8 cellular contexts compared by ENCODE assay signal in genomic region chr11:72471005-72471898, GRCh38. TPM values are rescaled to one million over a fixed set of nuclear protein-coding genes. Genes with fewer than 3 reads are reported as not detected.
DNase-seq lines count a peak whose midpoint lies in the region; ATAC-seq and TF ChIP-seq lines count a peak whose summit lies in the region.

No MANE protein-coding gene starts in this region.

- peak overlapping the region; percentile 43 for H3K4me3 Mint-ChIP-seq in HFFc6

- peaks cover 6% of the 10 kb centered on the region for H3K4me1 Mint-ChIP-seq in HFFc6 (ENCODE audit: low read depth)

- 16% methylated on average over 12 of the region's 12 CpGs for WGBS in lung, 2 donors

- no peak overlapping the region for H3K4me3 ChIP-seq in BLaER1
- H3K4me3 ChIP-seq in lung = no peak overlapping the region

- no peaks in the 10 kb centered on the region for H4K20me1 ChIP-seq in BLaER1

- ATAC-seq in lung (ENCODE audit: insufficient read depth, low FRiP score) (peak; percentile 72), GM21619 (IDR thresholded peaks at IDR 0.05; ENCODE audit: unreplicated experiment) (no peak)

- H3K27me3 ChIP-seq in BLaER1 = no peaks in the 10 kb centered on the region
- no peaks in the 10 kb centered on the region for H3K27me3 ChIP-seq in lung (ENCODE audit: control insufficient read depth, insufficient read depth)

- peak overlapping the region; percentile 31 for H3K4me2 ChIP-seq in BLaER1

- no peaks in the 10 kb centered on the region for H3K36me3 Mint-ChIP-seq in HFFc6 (ENCODE audit: low read depth)

- H3K4me1 ChIP-seq in BLaER1 = peaks cover 21% of the 10 kb centered on the region
- H3K4me1 ChIP-seq in lung (ENCODE audit: control insufficient read depth in 2 of 2, insufficient read depth in 2 of 2, low read length in 2 of 2) = no peaks in the 10 kb centered on the region

- H3K9me3 ChIP-seq in BLaER1 (no peaks in the 10 kb centered on the region), lung (ENCODE audit: control insufficient read depth in 2 of 2, insufficient read depth in 1 of 2, low read length in 1 of 2) (no peaks in the 10 kb centered on the region)

- no peak overlapping the region; the same call in 1 of the 2 replicates for H3K9ac ChIP-seq in BLaER1

- DNase-seq in HFFc6 (peak; percentile 60), NCI-H526 treated with DMSO at 0.1 percent for 48 hours (lab: John Stamatoyannopoulos, UW) (peak; percentile 68), dermis microvascular lymphatic vessel endothelial cell (ENCODE audit: low read depth in 2 of 2) (peak; percentile 51 to 73), lung (ENCODE audit: low spot score) (peak; percentile 66)
- peak; percentile 50 for DNase-seq in activated CD4-positive, alpha-beta T cell treated with anti-CD3 and anti-CD28 coated beads, Interleukin-2, amount 50 U/mL, for 1 hour
- peak; percentile 25 for DNase-seq in stimulated activated CD8-positive, alpha-beta memory T cell treated with anti-CD3 and anti-CD28 coated beads, Interleukin-12 subunit alpha, Interleukin-12 subunit beta, amount 100 ng/mL, for 1 hour (ENCODE audit: low read depth)

- H3K27ac Mint-ChIP-seq in HFFc6 = no peak overlapping the region

- peaks cover 31% of the 10 kb centered on the region for H3K27me3 Mint-ChIP-seq in HFFc6 (ENCODE audit: insufficient read depth)

- H3K27ac ChIP-seq in BLaER1 = no peak overlapping the region
- H3K27ac ChIP-seq in lung (ENCODE audit: low read depth in 1 of 2, low read length in 1 of 2) = no peak overlapping the region

- TF ChIP-seq CTCF in HFFc6 (IDR thresholded peaks at IDR 0.05) = peak; percentile 87
- peak; percentile 80 for TF ChIP-seq CTCF in lung (IDR thresholded peaks at IDR 0.05; ENCODE audit: control extremely low read depth, extremely low read depth)

- H3K36me3 ChIP-seq in BLaER1 = no peaks in the 10 kb centered on the region
- no peaks in the 10 kb centered on the region for H3K36me3 ChIP-seq in lung (ENCODE audit: control insufficient read depth in 2 of 2, insufficient read depth in 2 of 2, low read length in 2 of 2)

- no peaks in the 10 kb centered on the region for H3K9me3 Mint-ChIP-seq in HFFc6

RNA-seq across cellular contexts. Expression of gene CLPB, which starts 36.9 kb away (rescaled TPM):
- 10 to 100 TPM; 25.7 to 31.1 (median 27.1) TPM for total RNA-seq in HFFc6 (2021; fragmentation: NEBNext Ultra II Directional; extraction: Animal tissue kit (Norgen Biotek cat#: 25700))
- 30.5 and 30.6 TPM in 2 replicates for total RNA-seq in dermis microvascular lymphatic vessel endothelial cell
- total RNA-seq in lung = 10 to 100 TPM; 14.6 to 33.4 TPM
- polyA plus RNA-seq in lung = 10 to 100 TPM; 12.7 to 13.8 TPM
